ENCODE assay signal across 8 cellular contexts in genomic region chr6:32529697-32530429, GRCh38. TPM values are rescaled to one million over a fixed set of nuclear protein-coding genes. Genes with fewer than 3 reads are reported as not detected.
DNase-seq lines count a peak whose midpoint lies in the region; ATAC-seq and TF ChIP-seq lines count a peak whose summit lies in the region.

Gene HLA-DRB5 (minus strand): TSS chr6:32530287. CDS start chr6:32530224, 63 bp downstream.

- H3K4me1 ChIP-seq in heart left ventricle, result no peaks in the 10 kb centered on the region

- no peaks in the 10 kb centered on the region for H3K9me3 ChIP-seq in heart left ventricle

- TF ChIP-seq CTCF in heart left ventricle (IDR thresholded peaks at IDR 0.05), result no peak

- H3K27me3 ChIP-seq in heart left ventricle, result no peaks in the 10 kb centered on the region

- H3K36me3 ChIP-seq in heart left ventricle, result no peaks in the 10 kb centered on the region

- peak; percentile 75 for TF ChIP-seq POLR2A in Raji (IDR thresholded peaks at IDR 0.05; ENCODE audit: insufficient read depth, low read depth, low read length)
- no peak for TF ChIP-seq POLR2A in heart left ventricle (IDR thresholded peaks at IDR 0.05)

- no peaks in the 10 kb centered on the region for H3K9me3 Mint-ChIP-seq in activated naive CD4-positive, alpha-beta T cell treated with anti-CD3 and anti-CD28 coated beads, Interleukin-2, amount 50 U/mL, for 72 hours

- ATAC-seq in activated naive CD4-positive, alpha-beta T cell treated with anti-CD3 and anti-CD28 coated beads, Interleukin-2, amount 50 U/mL, for 72 hours, result peak; percentile 37 to 46
- ATAC-seq in heart left ventricle, result peak; percentile 58 to 99 (median 78)

- peak within 1 kb of the TSS in 10 of 12 donors; percentile 43 to 84 (median 62) for H3K27ac ChIP-seq in heart left ventricle

- DNase-seq in activated naive CD4-positive, alpha-beta T cell treated with anti-CD3 and anti-CD28 coated beads, Interleukin-2, amount 50 U/mL, for 72 hours (ENCODE audit: low spot score in 2 of 2), result no peak
- no peak for DNase-seq in activated naive CD4-positive, alpha-beta T cell treated with anti-CD3 and anti-CD28 coated beads, Interleukin-2, amount 50 U/mL, for 16 hours
- peak in 3 of 5 donors; percentile 33 to 63 (median 52) for DNase-seq in heart left ventricle
- peak; percentile 13 for DNase-seq in superior temporal gyrus (ENCODE audit: extremely low spot score)
- no peak for DNase-seq in SW 1271 (lab: John Stamatoyannopoulos, UW)
- DNase-seq in cerebellar cortex (ENCODE audit: low spot score), result no peak
- no peak for DNase-seq in Kasumi-1 (lab: John Stamatoyannopoulos, UW)

- H3K36me3 Mint-ChIP-seq in activated naive CD4-positive, alpha-beta T cell treated with anti-CD3 and anti-CD28 coated beads, Interleukin-2, amount 50 U/mL, for 72 hours, result no peaks in the 10 kb centered on the region

- peak within 1 kb of the TSS in 6 of 12 donors; percentile 12 to 56 (median 46) for H3K4me3 ChIP-seq in heart left ventricle

- intact Hi-C loops in heart left ventricle (cut with DNase I), result loop anchor here in 7 of 10 donors (5.0 to 10.0 kb wide), 4 partner anchors 42 to 55 kb away; partner anchors contain the start of gene HLA-DRB1 (in 3 of the 7)

- WGBS in heart left ventricle, 4 donors, result 9 to 34% (median 26%) methylated on average over 2 to 4 of the region's 4 CpGs

- H3K27ac Mint-ChIP-seq in activated naive CD4-positive, alpha-beta T cell treated with anti-CD3 and anti-CD28 coated beads, Interleukin-2, amount 50 U/mL, for 72 hours, result no peak within 1 kb of the TSS

RNA-seq across cellular contexts. Expression of gene HLA-DRB5, which starts in this region (rescaled TPM):
- total RNA-seq in activated naive CD4-positive, alpha-beta T cell treated with anti-CD3 and anti-CD28 coated beads, Interleukin-2, amount 50 U/mL, for 72 hours, result 1 to 10 TPM; 1.1 to 1.6 TPM
- 10 to 100 TPM in 8 of 9 donors, 1 to 10 TPM in 1; 1.3 to 93.6 (median 50.7) TPM for total RNA-seq in heart left ventricle
- 1 to 10 TPM in 1 of 2 donors, under 1 TPM in 1; 0.38 to 2.7 TPM for polyA plus RNA-seq in heart left ventricle

Comparison
In these comparisons a context has a peak if more than half of its experiments do, and no peak if none do; other contexts are left out.
1. DNase-seq: peak in heart left ventricle (3 of 5) and superior temporal gyrus (single experiment); none in activated naive CD4-positive, alpha-beta T cell treated with anti-CD3 and anti-CD28 coated beads, Interleukin-2, amount 50 U/mL, for 72 hours (0 of 2), activated naive CD4-positive, alpha-beta T cell treated with anti-CD3 and anti-CD28 coated beads, Interleukin-2, amount 50 U/mL, for 16 hours (single experiment), SW 1271 (0 of 2), cerebellar cortex (single experiment) and Kasumi-1 (0 of 2).